Comparison of ENCODE assay signal across 14 cellular contexts in genomic region chr5:107149243-107149642, GRCh38.
DNase-seq lines count a peak whose midpoint lies in the region; ATAC-seq, FAIRE-seq and TF ChIP-seq lines count a peak whose summit lies in the region.
"Had no signal": no experiment of that assay in that cellular context is flagged by ENCODE, and none has a peak within 500 bp of the region (broad histone marks: within the 10 kb centered on the region; RNA-seq: fewer than 3 reads in every experiment).

No MANE protein-coding gene starts in this region.

- no peak overlapping the region for H3K27ac ChIP-seq in A549
- H3K27ac ChIP-seq: HL-60 had no signal

- POLR2A ChIA-PET in A549 (lab: Yijun Ruan, JAX) (no interaction called here), T-cell (lab: Charles Lee) (no interaction called here)

- H3K27ac Mint-ChIP-seq in activated naive CD4-positive, alpha-beta T cell treated with anti-CD3 and anti-CD28 coated beads for 36 hours: no peak overlapping the region
- H3K27ac Mint-ChIP-seq in T-cell: no peak overlapping the region
- H3K27ac Mint-ChIP-seq: stimulated activated naive B cell treated with anti-CD40 and anti-IgM and Interleukin-4, amounts not matched to agents 10 μg/mL and 1 μg/mL and 100 μg/mL, for 72 hours had no signal

- peaks cover 1% of the 10 kb centered on the region for H3K9me3 Mint-ChIP-seq in activated naive CD4-positive, alpha-beta T cell treated with anti-CD3 and anti-CD28 coated beads for 36 hours
- no peaks in the 10 kb centered on the region for H3K9me3 Mint-ChIP-seq in T-cell
- H3K9me3 Mint-ChIP-seq: activated T-cell treated with anti-CD3 and anti-CD28 coated beads, Interleukin-2, amount 50 U/mL, for 4 hours; stimulated activated naive B cell treated with anti-CD40 and anti-IgM and Interleukin-4, amounts not matched to agents 10 μg/mL and 1 μg/mL and 100 μg/mL, for 72 hours had no signal

- TF ChIP-seq EP300 in A549 (IDR thresholded peaks at IDR 0.05): no peak

- H3K4me3 ChIP-seq in A549: no peak overlapping the region

- no peaks in the 10 kb centered on the region for H3K4me1 ChIP-seq in A549

- H3K27me3 Mint-ChIP-seq in activated naive CD4-positive, alpha-beta T cell treated with anti-CD3 and anti-CD28 coated beads for 36 hours (ENCODE audit: low read depth): no peaks in the 10 kb centered on the region
- H3K27me3 Mint-ChIP-seq in T-cell: peaks cover 0 to 2% of the 10 kb centered on the region in 2 donors
- H3K27me3 Mint-ChIP-seq: stimulated activated naive B cell treated with anti-CD40 and anti-IgM and Interleukin-4, amounts not matched to agents 10 μg/mL and 1 μg/mL and 100 μg/mL, for 72 hours had no signal

- CTCF ChIA-PET in A549 (lab: Yijun Ruan, JAX): interaction anchor here (1.5 kb wide), 1 partner anchor 11 kb away, joined by 4 read pairs; no protein-coding TSS in a partner anchor
- CTCF ChIA-PET in activated naive CD4-positive, alpha-beta T cell treated with anti-CD3 and anti-CD28 coated beads for 36 hours (lab: Charles Lee): no interaction called here
- CTCF ChIA-PET in T-cell (lab: Charles Lee): no interaction called here

- no peak for TF ChIP-seq POLR2A in A549 (IDR thresholded peaks at IDR 0.05; ENCODE audit: low read length)

- no peaks in the 10 kb centered on the region for H3K36me3 Mint-ChIP-seq in activated naive CD4-positive, alpha-beta T cell treated with anti-CD3 and anti-CD28 coated beads for 36 hours (ENCODE audit: low read depth)
- H3K36me3 Mint-ChIP-seq in T-cell: no peaks in the 10 kb centered on the region
- H3K36me3 Mint-ChIP-seq: stimulated activated naive B cell treated with anti-CD40 and anti-IgM and Interleukin-4, amounts not matched to agents 10 μg/mL and 1 μg/mL and 100 μg/mL, for 72 hours had no signal

- H3K9me3 ChIP-seq in A549: no peaks in the 10 kb centered on the region

- DNase-seq in A549 (ENCODE audit: low read depth in 1 of 2, low spot score in 1 of 2): no peak
- DNase-seq in activated naive CD4-positive, alpha-beta T cell treated with anti-CD3 and anti-CD28 coated beads for 36 hours: no peak
- no peak for DNase-seq in activated CD8-positive, alpha-beta memory T cell treated with anti-CD3 and anti-CD28 coated beads for 24 hours
- no peak for DNase-seq in NOMO-1 (lab: John Stamatoyannopoulos, UW; ENCODE audit: unreplicated experiment in 2 of 2)
- DNase-seq in T-cell: no peak
- DNase-seq: activated T-cell treated with anti-CD3 and anti-CD28 coated beads, Interleukin-2, amount 50 U/mL, for 4 hours; DMS153; NCI-H446; stimulated activated naive B cell treated with anti-CD40 and anti-IgM and Interleukin-4, amounts not matched to agents 10 μg/mL and 1 μg/mL and 100 μg/mL, for 72 hours had no signal

- peak; percentile 7 for FAIRE-seq in A549 (lab: Jason Lieb, UNC)
- FAIRE-seq: GM12892 had no signal

- ATAC-seq in A549 (no peak), GM19328 (IDR thresholded peaks at IDR 0.05; ENCODE audit: unreplicated experiment) (peak; percentile 70), HG02642 (IDR thresholded peaks at IDR 0.05; ENCODE audit: poor library complexity, unreplicated experiment) (peak; percentile 96), HG03378 (IDR thresholded peaks at IDR 0.05; ENCODE audit: unreplicated experiment) (peak; percentile 95), T-cell (replicated peaks in 1 of 4) (no peak)
- ATAC-seq: activated T-cell treated with anti-CD3 and anti-CD28 coated beads, Interleukin-2, amount 50 U/mL, for 4 hours; stimulated activated naive B cell treated with anti-CD40 and anti-IgM and Interleukin-4, amounts not matched to agents 10 μg/mL and 1 μg/mL and 100 μg/mL, for 72 hours had no signal

- intact Hi-C loops in activated naive CD4-positive, alpha-beta T cell treated with anti-CD3 and anti-CD28 coated beads for 36 hours (cut with micrococcal nuclease): no loop called here

- no peaks in the 10 kb centered on the region for H3K4me1 Mint-ChIP-seq in activated naive CD4-positive, alpha-beta T cell treated with anti-CD3 and anti-CD28 coated beads for 36 hours (ENCODE audit: low read depth)
- no peaks in the 10 kb centered on the region for H3K4me1 Mint-ChIP-seq in T-cell
- H3K4me1 Mint-ChIP-seq: stimulated activated naive B cell treated with anti-CD40 and anti-IgM and Interleukin-4, amounts not matched to agents 10 μg/mL and 1 μg/mL and 100 μg/mL, for 72 hours had no signal

- no peak for TF ChIP-seq CTCF in A549 (IDR thresholded peaks at IDR 0.05)

- WGBS in A549 (ENCODE audit: missing lambda C conversion rate): 42% methylated on average over 2 of the region's 2 CpGs

- no peak overlapping the region for H3K4me2 ChIP-seq in A549

- TF ChIP-seq RAD21 in A549 (conservative IDR thresholded peaks at IDR 0.05 in 1 of 2, IDR thresholded peaks at IDR 0.05 in 1 of 2): no peak

- no peak overlapping the region for H3K4me3 Mint-ChIP-seq in activated naive CD4-positive, alpha-beta T cell treated with anti-CD3 and anti-CD28 coated beads for 36 hours
- H3K4me3 Mint-ChIP-seq in T-cell: no peak overlapping the region
- H3K4me3 Mint-ChIP-seq: activated T-cell treated with anti-CD3 and anti-CD28 coated beads, Interleukin-2, amount 50 U/mL, for 4 hours; stimulated activated naive B cell treated with anti-CD40 and anti-IgM and Interleukin-4, amounts not matched to agents 10 μg/mL and 1 μg/mL and 100 μg/mL, for 72 hours had no signal

TF ChIP-seq in A549, 52 proteins besides CTCF, POLR2A, EP300 and RAD21:
- TF ChIP-seq FOXS1 (CRISPR knock-in tag; IDR thresholded peaks at IDR 0.05) (no peak), BCL3 (IDR thresholded peaks at IDR 0.05) (no peak), CBX2 (IDR thresholded peaks at IDR 0.05; ENCODE audit: borderline replicate concordance, low read depth) (no peak), ZNF302 (CRISPR knock-in tag; IDR thresholded peaks at IDR 0.05) (no peak), MAZ (IDR thresholded peaks at IDR 0.05; ENCODE audit: borderline replicate concordance, low read depth, low read length) (no peak), FOSB (CRISPR knock-in tag; IDR thresholded peaks at IDR 0.05) (no peak), ZSCAN20 (CRISPR knock-in tag; IDR thresholded peaks at IDR 0.05) (no peak), NPAS2 (CRISPR knock-in tag; IDR thresholded peaks at IDR 0.05; ENCODE audit: borderline replicate concordance) (no peak), MAX (IDR thresholded peaks at IDR 0.05) (no peak), ZFP36 (IDR thresholded peaks at IDR 0.05; ENCODE audit: borderline replicate concordance, partially characterized antibody) (no peak), CHD4 (IDR thresholded peaks at IDR 0.05; ENCODE audit: borderline replicate concordance) (no peak), EHMT2 (IDR thresholded peaks at IDR 0.05; ENCODE audit: low read depth) (no peak), SREBF2 (IDR thresholded peaks at IDR 0.05) (no peak), PHF8 (IDR thresholded peaks at IDR 0.05; ENCODE audit: borderline replicate concordance, low read depth) (no peak), CBX8 (IDR thresholded peaks at IDR 0.05) (no peak), MAFK (IDR thresholded peaks at IDR 0.05; ENCODE audit: partially characterized antibody) (no peak)
- TF ChIP-seq, protein P1, sequence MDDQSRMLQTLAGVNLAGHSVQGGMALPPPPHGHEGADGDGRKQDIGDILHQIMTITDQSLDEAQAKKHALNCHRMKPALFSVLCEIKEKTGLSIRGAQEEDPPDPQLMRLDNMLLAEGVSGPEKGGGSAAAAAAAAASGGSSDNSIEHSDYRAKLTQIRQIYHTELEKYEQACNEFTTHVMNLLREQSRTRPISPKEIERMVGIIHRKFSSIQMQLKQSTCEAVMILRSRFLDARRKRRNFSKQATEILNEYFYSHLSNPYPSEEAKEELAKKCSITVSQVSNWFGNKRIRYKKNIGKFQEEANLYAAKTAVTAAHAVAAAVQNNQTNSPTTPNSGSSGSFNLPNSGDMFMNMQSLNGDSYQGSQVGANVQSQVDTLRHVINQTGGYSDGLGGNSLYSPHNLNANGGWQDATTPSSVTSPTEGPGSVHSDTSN (IDR thresholded peaks at IDR 0.05): no peak

Comparison
In these comparisons a context has a peak if more than half of its experiments do, and no peak if none do; other contexts are left out.
1. ATAC-seq: peak in GM19328 (single experiment), HG02642 (single experiment) and HG03378 (single experiment); none in A549 (0 of 2) and T-cell (0 of 4).